9 cellular contexts compared by ENCODE assay signal in the genomic region with DNA sequence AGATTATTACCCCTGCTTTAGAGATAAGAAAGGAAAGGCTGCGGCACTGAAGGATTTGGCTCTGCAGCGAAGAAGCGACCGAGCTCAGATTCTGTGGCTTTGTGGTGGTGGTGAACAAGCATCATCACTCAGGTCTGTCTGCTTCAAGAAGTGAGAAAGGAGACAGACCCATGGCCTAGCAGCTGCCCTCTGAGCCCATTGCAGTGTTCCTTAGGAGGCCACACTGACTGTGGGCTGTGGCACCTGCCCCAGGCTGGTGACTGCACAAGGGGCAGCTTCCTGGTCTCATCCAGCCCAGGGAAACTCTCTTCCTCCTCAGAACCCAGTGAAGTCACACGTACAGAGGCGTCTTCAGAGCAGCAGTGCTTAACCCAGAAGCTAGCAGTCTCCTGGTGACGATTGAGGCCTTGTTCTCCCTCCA. TPM values are rescaled to one million over a fixed set of nuclear protein-coding genes. Genes with fewer than 3 reads are reported as not detected.
DNase-seq lines count a peak whose midpoint lies in the region; ATAC-seq and TF ChIP-seq lines count a peak whose summit lies in the region.
"Had no signal": no experiment of that assay in that cellular context is flagged by ENCODE, and none has a peak within 500 bp of the region (broad histone marks: within the 10 kb centered on the region; RNA-seq: fewer than 3 reads in every experiment).

No MANE protein-coding gene starts in this region.

- H3K27ac ChIP-seq in C4-2B (peak overlapping the region; percentile 13), SK-N-MC (peak overlapping the region; percentile 13; the same call in 1 of the 2 replicates), osteoblast (ENCODE audit: low read depth, low read length) (peak overlapping the region; percentile 86)

- no peaks in the 10 kb centered on the region for H3K27me3 ChIP-seq in osteoblast (ENCODE audit: insufficient read depth, low read length)

- DNase-seq in SK-N-MC (ENCODE audit: low read depth, low spot score) (no peak), osteoblast (ENCODE audit: insufficient read length, low spot score, missing footprints) (peak; percentile 94), COLO829 (ENCODE audit: low spot score) (no peak), C1 segment of cervical spinal cord (lab: John Stamatoyannopoulos, UW) (no peak)
- DNase-seq in central memory CD8-positive, alpha-beta T cell (ENCODE audit: low spot score in 2 of 2), result peak in 1 of 2 donors; percentile 61
- DNase-seq: OCI-M1 had no signal

- no peak overlapping the region for H2AFZ ChIP-seq in osteoblast (ENCODE audit: low read length)

- H3K4me3 Mint-ChIP-seq in central memory CD8-positive, alpha-beta T cell, result peak overlapping the region; percentile 59

- peak overlapping the region; percentile 72 for H3K4me2 ChIP-seq in osteoblast (ENCODE audit: insufficient read depth, low read length)

- TF ChIP-seq CTCF in C4-2B (conservative IDR thresholded peaks at IDR 0.05), result no peak
- no peak for TF ChIP-seq CTCF in osteoblast (IDR thresholded peaks at IDR 0.05; ENCODE audit: extremely low read depth, low read depth, low read length)

- H3K27me3 Mint-ChIP-seq in central memory CD8-positive, alpha-beta T cell, result no peaks in the 10 kb centered on the region

- peaks cover 23% of the 10 kb centered on the region for H3K36me3 Mint-ChIP-seq in central memory CD8-positive, alpha-beta T cell (ENCODE audit: insufficient read depth)

- H4K20me1 ChIP-seq in osteoblast (ENCODE audit: insufficient read depth, low read length), result peaks cover 21% of the 10 kb centered on the region

- peaks cover 68% of the 10 kb centered on the region for H3K79me2 ChIP-seq in osteoblast (ENCODE audit: insufficient read depth, low read length)

- H3K36me3 ChIP-seq in SK-N-MC (ENCODE audit: insufficient read depth, low read length), result no peaks in the 10 kb centered on the region
- H3K36me3 ChIP-seq in osteoblast (ENCODE audit: insufficient read depth, low read length), result no peaks in the 10 kb centered on the region

- H3K9me3 Mint-ChIP-seq in central memory CD8-positive, alpha-beta T cell, result no peaks in the 10 kb centered on the region

- H3K4me1 ChIP-seq in osteoblast (ENCODE audit: insufficient read depth, low read length), result peaks cover 82% of the 10 kb centered on the region

- no peak overlapping the region for H3K9ac ChIP-seq in SK-N-MC (ENCODE audit: insufficient read length)

- no peaks in the 10 kb centered on the region for H3K9me3 ChIP-seq in SK-N-MC (ENCODE audit: low read depth, low read length)
- no peaks in the 10 kb centered on the region for H3K9me3 ChIP-seq in osteoblast (ENCODE audit: low read depth, low read length)

- H3K4me1 Mint-ChIP-seq in central memory CD8-positive, alpha-beta T cell, result peaks cover 82% of the 10 kb centered on the region

- no peak overlapping the region for H3K4me3 ChIP-seq in SK-N-MC
- peak overlapping the region; percentile 40 for H3K4me3 ChIP-seq in osteoblast (ENCODE audit: insufficient read depth, low read length)

- ATAC-seq in central memory CD8-positive, alpha-beta T cell (replicated peaks; ENCODE audit: extremely low read depth, poor library complexity, severe bottlenecking), result peak; percentile 34
- ATAC-seq in HG02759 (IDR thresholded peaks at IDR 0.05; ENCODE audit: unreplicated experiment), result no peak
- no peak for ATAC-seq in HG03520 (IDR thresholded peaks at IDR 0.05; ENCODE audit: unreplicated experiment)

- peak overlapping the region; percentile 99 for H3K27ac Mint-ChIP-seq in central memory CD8-positive, alpha-beta T cell (ENCODE audit: low read depth)

RNA-seq across cellular contexts. Expression of a gene that starts 22.3 kb away (rescaled TPM):
- total RNA-seq in osteoblast, result 83.7 and 85.4 TPM in 2 replicates

Comparison
In these comparisons a context has a peak if more than half of its experiments do, and no peak if none do; other contexts are left out.
1. H3K27ac ChIP-seq: peak in every context shown above with its lines; median percentile 86 in osteoblast; 13 in C4-2B; 13 in SK-N-MC.